Comparison of ENCODE assay signal across 9 cellular contexts in genomic region chr13:51764184-51765141, GRCh38.
DNase-seq lines count a peak whose midpoint lies in the region; ATAC-seq, FAIRE-seq and TF ChIP-seq lines count a peak whose summit lies in the region.
"Had no signal": no experiment of that assay in that cellular context is flagged by ENCODE, and none has a peak within 500 bp of the region (broad histone marks: within the 10 kb centered on the region; RNA-seq: fewer than 3 reads in every experiment).

No MANE protein-coding gene starts in this region.

- DNase-seq in NCI-H1092 treated with DMSO at 0.1 percent for 48 hours (lab: John Stamatoyannopoulos, UW) (peak; percentile 52), NCI-H1092 (lab: John Stamatoyannopoulos, UW) (no peak), SHP77 treated with DMSO at 0.1 percent for 48 hours (lab: John Stamatoyannopoulos, UW) (peak; percentile 48), amygdala (lab: John Stamatoyannopoulos, UW) (peak in 44 of 56 donors; percentile 5 to 77 (median 49)), WERI-Rb-1 (no peak)
- DNase-seq in stimulated activated CD4-positive, alpha-beta T cell treated with anti-CD3 and anti-CD28 coated beads, Interleukin-15, amount 100 ng/mL, for 48 hours (ENCODE audit: low read depth in 2 of 2), result peak; percentile 53 to 60

- H3K9me3 ChIP-seq in WERI-Rb-1 (ENCODE audit: severe bottlenecking), result no peaks in the 10 kb centered on the region

- no peaks in the 10 kb centered on the region for H3K36me3 ChIP-seq in WERI-Rb-1

- peak; percentile 56 for FAIRE-seq in islet of Langerhans (lab: Jason Lieb, UNC)

- H3K27me3 ChIP-seq in WERI-Rb-1 (ENCODE audit: insufficient read depth, low read depth, severe bottlenecking), result no peaks in the 10 kb centered on the region

- H3K27ac ChIP-seq in WERI-Rb-1, result no peak overlapping the region
- H3K27ac ChIP-seq: 22Rv1 had no signal

- no peak for TF ChIP-seq CTCF in WERI-Rb-1 (IDR thresholded peaks at IDR 0.05; ENCODE audit: low read depth, low read length)

- peak; percentile 75 for ATAC-seq in HG03039 (IDR thresholded peaks at IDR 0.05; ENCODE audit: unreplicated experiment)

- no peak overlapping the region for H3K4me3 ChIP-seq in WERI-Rb-1 (ENCODE audit: low read depth, low read length)

Comparison
In these comparisons a context has a peak if more than half of its experiments do, and no peak if none do; other contexts are left out.
1. DNase-seq: peak in NCI-H1092 treated with DMSO at 0.1 percent for 48 hours (single experiment), SHP77 treated with DMSO at 0.1 percent for 48 hours (single experiment), amygdala (44 of 56) and stimulated activated CD4-positive, alpha-beta T cell treated with anti-CD3 and anti-CD28 coated beads, Interleukin-15, amount 100 ng/mL, for 48 hours (2 of 2); none in NCI-H1092 (single experiment) and WERI-Rb-1 (single experiment).